Comparison of ENCODE assay signal across 8 cellular contexts in genomic region chr7:2523461-2523905, GRCh38. TPM values are rescaled to one million over a fixed set of nuclear protein-coding genes. Genes with fewer than 3 reads are reported as not detected.
DNase-seq lines count a peak whose midpoint lies in the region; ATAC-seq and TF ChIP-seq lines count a peak whose summit lies in the region.

No MANE protein-coding gene starts in this region.

- no peak overlapping the region for H3K4me3 ChIP-seq in endodermal cell (ENCODE audit: low read length)
- H3K4me3 ChIP-seq in parathyroid adenoma (ENCODE audit: low read depth, low read length), result no peak overlapping the region

- no peaks in the 10 kb centered on the region for H3K79me2 ChIP-seq in parathyroid adenoma

- WGBS in endodermal cell (ENCODE audit: insufficient coverage in 1 of 2, insufficient read length in 1 of 2), 2 experiments, result 21 to 46% methylated on average over 14 to 22 of the region's 22 CpGs

- peaks cover 23% of the 10 kb centered on the region for H3K27me3 ChIP-seq in endodermal cell (ENCODE audit: control insufficient read depth, insufficient read depth, low read length, poor library complexity, severe bottlenecking)
- no peaks in the 10 kb centered on the region for H3K27me3 ChIP-seq in parathyroid adenoma (ENCODE audit: control insufficient read depth, insufficient read depth, low read length)

- H3K36me3 ChIP-seq in endodermal cell (ENCODE audit: control insufficient read depth, insufficient read depth, low read length), result no peaks in the 10 kb centered on the region
- H3K36me3 ChIP-seq in parathyroid adenoma (ENCODE audit: control insufficient read depth, insufficient read depth, low read length), result no peaks in the 10 kb centered on the region

- H3K4me3 Mint-ChIP-seq in endodermal cell, result peak overlapping the region; percentile 82

- no peak overlapping the region for H3K9ac ChIP-seq in endodermal cell (ENCODE audit: extremely low read depth, low read length, poor library complexity, severe bottlenecking)
- H3K9ac ChIP-seq in parathyroid adenoma, result no peak overlapping the region

- H3K27ac Mint-ChIP-seq in endodermal cell, result peak overlapping the region; percentile 79

- TF ChIP-seq CTCF in endodermal cell (conservative IDR thresholded peaks at IDR 0.05) (no peak), parathyroid adenoma (IDR thresholded peaks at IDR 0.05) (no peak)

- H3K27ac ChIP-seq in endodermal cell (ENCODE audit: low read depth, low read length) (peak overlapping the region; percentile 98), parathyroid adenoma (no peak overlapping the region)

- H3K4me1 Mint-ChIP-seq in endodermal cell, result peaks cover 38% of the 10 kb centered on the region

- H3K4me2 ChIP-seq in parathyroid adenoma (ENCODE audit: low read length), result peak overlapping the region; percentile 33

- no peaks in the 10 kb centered on the region for H3K9me3 Mint-ChIP-seq in endodermal cell

- no peak overlapping the region for H2AFZ ChIP-seq in parathyroid adenoma

- peaks cover 17% of the 10 kb centered on the region for H3K4me1 ChIP-seq in endodermal cell (ENCODE audit: control insufficient read depth, insufficient read depth, low read length)
- H3K4me1 ChIP-seq in parathyroid adenoma, result no peaks in the 10 kb centered on the region

- no peak for ATAC-seq in GM18867 (IDR thresholded peaks at IDR 0.05; ENCODE audit: unreplicated experiment)

- H3K9me3 ChIP-seq in endodermal cell (ENCODE audit: control insufficient read depth, low read length), result no peaks in the 10 kb centered on the region
- H3K9me3 ChIP-seq in parathyroid adenoma (ENCODE audit: control insufficient read depth, low read length), result no peaks in the 10 kb centered on the region

- H3K36me3 Mint-ChIP-seq in endodermal cell (ENCODE audit: low read depth), result peaks cover 10% of the 10 kb centered on the region

- DNase-seq in GF-D8 (lab: John Stamatoyannopoulos, UW) (peak; percentile 57), NCI-H526 (lab: John Stamatoyannopoulos, UW) (peak; percentile 45 to 87), endodermal cell (peak; percentile 82), activated gamma-delta T cell (lab: John Stamatoyannopoulos, UW) (no peak), 8988T (no peak), NOMO-1 (lab: John Stamatoyannopoulos, UW; ENCODE audit: unreplicated experiment in 2 of 2) (no peak)

- peaks cover 18% of the 10 kb centered on the region for H3K27me3 Mint-ChIP-seq in endodermal cell (ENCODE audit: insufficient read depth)

RNA-seq across cellular contexts. Expression of gene LFNG, which starts 3.9 kb away (rescaled TPM):
- 10 to 100 TPM; 16.0 to 47.2 TPM for total RNA-seq in endodermal cell
- 54.6 TPM for polyA plus RNA-seq in endodermal cell (2013, experiment 1 of 2)
- 43.4 TPM for polyA plus RNA-seq in endodermal cell (2013, experiment 2 of 2)

RNA-seq across cellular contexts. Expression of gene BRAT1, which starts 31.8 kb away (rescaled TPM):
- total RNA-seq in endodermal cell, result 10 to 100 TPM; 42.1 to 42.7 TPM
- polyA plus RNA-seq in endodermal cell (2013, experiment 1 of 2), result 46.3 TPM
- 42.2 TPM for polyA plus RNA-seq in endodermal cell (2013, experiment 2 of 2)

RNA-seq across cellular contexts. Expression of gene IQCE, which starts 35.3 kb away (rescaled TPM):
- total RNA-seq in endodermal cell, result 10 to 100 TPM; 15.4 to 20.8 TPM
- 15.7 TPM for polyA plus RNA-seq in endodermal cell (2013, experiment 1 of 2)
- 13.5 TPM for polyA plus RNA-seq in endodermal cell (2013, experiment 2 of 2)

RNA-seq across cellular contexts. Expression of gene GRIFIN, which starts 47.3 kb away (rescaled TPM):
- not detected for total RNA-seq in endodermal cell
- not detected for polyA plus RNA-seq in endodermal cell (2013, experiment 1 of 2)
- polyA plus RNA-seq in endodermal cell (2013, experiment 2 of 2), result not detected

Comparison
In these comparisons a context has a peak if more than half of its experiments do, and no peak if none do; other contexts are left out.
1. DNase-seq: peak in GF-D8 (single experiment), NCI-H526 (2 of 2) and endodermal cell (single experiment); none in activated gamma-delta T cell (single experiment), 8988T (single experiment) and NOMO-1 (0 of 2).